In the genomic region with DNA sequence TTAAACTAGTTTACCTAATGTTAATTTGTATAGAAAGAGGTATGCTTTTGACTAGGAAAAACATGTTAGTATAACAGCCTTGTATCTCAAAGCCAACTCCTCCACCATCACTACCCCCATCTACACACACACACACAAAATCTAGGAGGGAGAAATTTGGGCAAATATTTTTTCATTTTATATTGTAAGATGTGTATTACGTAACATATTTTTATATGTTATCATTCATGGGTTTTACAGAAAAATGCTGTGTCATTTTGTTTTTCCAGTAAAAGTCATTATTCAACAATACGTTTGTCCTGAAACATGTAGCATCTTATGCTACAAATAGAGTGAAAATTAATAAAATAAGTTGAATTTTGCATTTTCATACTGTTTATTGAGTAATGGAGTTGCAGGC, we compare ENCODE assay signal across 20 cellular contexts. TPM values are rescaled to one million over a fixed set of nuclear protein-coding genes. Genes with fewer than 3 reads are reported as not detected.
DNase-seq lines count a peak whose midpoint lies in the region; ATAC-seq and TF ChIP-seq lines count a peak whose summit lies in the region.
"Had no signal": no experiment of that assay in that cellular context is flagged by ENCODE, and none has a peak within 500 bp of the region (broad histone marks: within the 10 kb centered on the region; RNA-seq: fewer than 3 reads in every experiment).

No MANE protein-coding gene starts in this region.

- TF ChIP-seq CTCF in natural killer cell (IDR thresholded peaks at IDR 0.05), result no peak

- ATAC-seq in natural killer cell, result no peak
- ATAC-seq in natural killer cell treated with Interleukin-12 subunit alpha and Interleukin-12 subunit beta and Interleukin-15 and Interleukin-18, amount 100 ng/mL, for 72 hours, result no peak
- no peak for ATAC-seq in naive thymus-derived CD8-positive, alpha-beta T cell
- ATAC-seq: A549, HCT116 had no signal

- DNase-seq in natural killer cell (no peak), posterior cingulate gyrus (no peak), SIG-M5 (lab: John Stamatoyannopoulos, UW) (no peak), globus pallidus (ENCODE audit: low spot score) (no peak)
- no peak for DNase-seq in natural killer cell treated with Interleukin-12 subunit alpha and Interleukin-12 subunit beta and Interleukin-15 and Interleukin-18, amount 100 ng/mL, for 72 hours (ENCODE audit: low spot score)
- DNase-seq in naive thymus-derived CD8-positive, alpha-beta T cell, result no peak
- DNase-seq: C1 segment of cervical spinal cord, DMS153, DND-41, NCI-H1092 treated with DMSO at 0.1 percent for 48 hours, NCI-H1436, NCI-H187 treated with DMSO at 0.1 percent for 48 hours, NCI-H2171 treated with DMSO at 0.1 percent for 48 hours, NCI-H345, NCI-H524, NCI-H774 had no signal

- H3K4me1 Mint-ChIP-seq in natural killer cell, result peaks cover 73 to 75% of the 10 kb centered on the region in 2 donors
- H3K4me1 Mint-ChIP-seq in natural killer cell treated with Interleukin-12 subunit alpha and Interleukin-12 subunit beta and Interleukin-15 and Interleukin-18, amount 100 ng/mL, for 72 hours (ENCODE audit: low read depth in 2 of 2), result peaks cover 29 to 30% of the 10 kb centered on the region in 2 donors
- peaks cover 59% of the 10 kb centered on the region for H3K4me1 Mint-ChIP-seq in dendritic cell treated with granulocyte-macrophage colony-stimulating factor and Interleukin-4, amounts not matched to agents 40 ng/mL and 50 ng/mL, for 4 days (ENCODE audit: low read depth)
- peaks cover 25 to 64% (median 61%) of the 10 kb centered on the region in 4 donors for H3K4me1 Mint-ChIP-seq in naive thymus-derived CD8-positive, alpha-beta T cell
- H3K4me1 Mint-ChIP-seq: IgD-negative memory B cell had no signal

- H3K27ac Mint-ChIP-seq in natural killer cell, result peak overlapping the region; percentile 27 to 50
- peak overlapping the region in 1 of 2 donors; percentile 18 for H3K27ac Mint-ChIP-seq in natural killer cell treated with Interleukin-12 subunit alpha and Interleukin-12 subunit beta and Interleukin-15 and Interleukin-18, amount 100 ng/mL, for 72 hours
- H3K27ac Mint-ChIP-seq in dendritic cell treated with granulocyte-macrophage colony-stimulating factor and Interleukin-4, amounts not matched to agents 40 ng/mL and 50 ng/mL, for 4 days, result peak overlapping the region; percentile 56
- peak overlapping the region in 5 of 10 donors; percentile 7 to 99 (median 82) for H3K27ac Mint-ChIP-seq in naive thymus-derived CD8-positive, alpha-beta T cell
- H3K27ac Mint-ChIP-seq: IgD-negative memory B cell had no signal

- no peaks in the 10 kb centered on the region for H3K9me3 Mint-ChIP-seq in natural killer cell
- peaks cover 5% of the 10 kb centered on the region for H3K9me3 Mint-ChIP-seq in natural killer cell treated with Interleukin-12 subunit alpha and Interleukin-12 subunit beta and Interleukin-15 and Interleukin-18, amount 100 ng/mL, for 72 hours
- no peaks in the 10 kb centered on the region for H3K9me3 Mint-ChIP-seq in dendritic cell treated with granulocyte-macrophage colony-stimulating factor and Interleukin-4, amounts not matched to agents 40 ng/mL and 50 ng/mL, for 4 days
- peaks cover 0 to 10% (median 0%) of the 10 kb centered on the region in 9 donors for H3K9me3 Mint-ChIP-seq in naive thymus-derived CD8-positive, alpha-beta T cell
- H3K9me3 Mint-ChIP-seq: IgD-negative memory B cell had no signal

- intact Hi-C loops in natural killer cell (cut with micrococcal nuclease) (no loop called here), posterior cingulate gyrus (cut with DNase I) (no loop called here)
- intact Hi-C loops in dendritic cell treated with granulocyte-macrophage colony-stimulating factor and Interleukin-4, amounts not matched to agents 40 ng/mL and 50 ng/mL, for 4 days (cut with micrococcal nuclease), result no loop called here

- H3K27me3 Mint-ChIP-seq in natural killer cell (ENCODE audit: low read depth in 2 of 2), result no peaks in the 10 kb centered on the region
- H3K27me3 Mint-ChIP-seq in natural killer cell treated with Interleukin-12 subunit alpha and Interleukin-12 subunit beta and Interleukin-15 and Interleukin-18, amount 100 ng/mL, for 72 hours, result no peaks in the 10 kb centered on the region
- no peaks in the 10 kb centered on the region for H3K27me3 Mint-ChIP-seq in dendritic cell treated with granulocyte-macrophage colony-stimulating factor and Interleukin-4, amounts not matched to agents 40 ng/mL and 50 ng/mL, for 4 days
- H3K27me3 Mint-ChIP-seq in naive thymus-derived CD8-positive, alpha-beta T cell, result no peaks in the 10 kb centered on the region
- H3K27me3 Mint-ChIP-seq: IgD-negative memory B cell had no signal

- H3K36me3 Mint-ChIP-seq in natural killer cell, result peaks cover 9% of the 10 kb centered on the region
- peaks cover 6% of the 10 kb centered on the region for H3K36me3 Mint-ChIP-seq in natural killer cell treated with Interleukin-12 subunit alpha and Interleukin-12 subunit beta and Interleukin-15 and Interleukin-18, amount 100 ng/mL, for 72 hours
- H3K36me3 Mint-ChIP-seq in dendritic cell treated with granulocyte-macrophage colony-stimulating factor and Interleukin-4, amounts not matched to agents 40 ng/mL and 50 ng/mL, for 4 days (ENCODE audit: low read depth), result peaks cover 5% of the 10 kb centered on the region
- peaks cover 5 to 25% (median 14%) of the 10 kb centered on the region in 3 donors for H3K36me3 Mint-ChIP-seq in naive thymus-derived CD8-positive, alpha-beta T cell

- peak overlapping the region; percentile 67 for H3K4me3 Mint-ChIP-seq in natural killer cell
- no peak overlapping the region for H3K4me3 Mint-ChIP-seq in natural killer cell treated with Interleukin-12 subunit alpha and Interleukin-12 subunit beta and Interleukin-15 and Interleukin-18, amount 100 ng/mL, for 72 hours
- H3K4me3 Mint-ChIP-seq in dendritic cell treated with granulocyte-macrophage colony-stimulating factor and Interleukin-4, amounts not matched to agents 40 ng/mL and 50 ng/mL, for 4 days, result no peak overlapping the region
- peak overlapping the region in 7 of 10 donors; percentile 2 to 95 (median 57) for H3K4me3 Mint-ChIP-seq in naive thymus-derived CD8-positive, alpha-beta T cell
- H3K4me3 Mint-ChIP-seq: IgD-negative memory B cell had no signal

- POLR2A ChIA-PET in naive thymus-derived CD8-positive, alpha-beta T cell (lab: Charles Lee), result interaction anchor here (1.0 kb wide), 1 partner anchor 66 kb away, joined by 3 read pairs; no protein-coding TSS in a partner anchor

RNA-seq across cellular contexts. Expression of a gene that starts 3.0 kb away (rescaled TPM):
- 10 to 100 TPM; 11.9 to 24.6 (median 24.5) TPM for total RNA-seq in natural killer cell
- total RNA-seq in natural killer cell treated with Interleukin-12 subunit alpha and Interleukin-12 subunit beta and Interleukin-15 and Interleukin-18, amount 100 ng/mL, for 72 hours, result 1 to 10 TPM in 1 of 2 donors, under 1 TPM in 1; 0.08 to 1.1 TPM
- total RNA-seq in naive thymus-derived CD8-positive, alpha-beta T cell, result 10 to 100 TPM; 20.9 to 25.2 TPM
- 10 to 100 TPM; 13.2 to 18.2 (median 13.3) TPM for polyA plus RNA-seq in naive thymus-derived CD8-positive, alpha-beta T cell

Comparison
In these comparisons a context has a peak if more than half of its experiments do, and no peak if none do; other contexts are left out.
1. H3K4me3 Mint-ChIP-seq: peak in natural killer cell (single experiment) and naive thymus-derived CD8-positive, alpha-beta T cell (7 of 10); none in natural killer cell treated with Interleukin-12 subunit alpha and Interleukin-12 subunit beta and Interleukin-15 and Interleukin-18, amount 100 ng/mL, for 72 hours (single experiment) and dendritic cell treated with granulocyte-macrophage colony-stimulating factor and Interleukin-4, amounts not matched to agents 40 ng/mL and 50 ng/mL, for 4 days (single experiment).
2. RNA of a gene that starts 3.0 kb away (total RNA-seq): 20.9 to 25.2 TPM in naive thymus-derived CD8-positive, alpha-beta T cell and 11.9 to 24.6 TPM in natural killer cell; 0.08 to 1.1 TPM in natural killer cell treated with Interleukin-12 subunit alpha and Interleukin-12 subunit beta and Interleukin-15 and Interleukin-18, amount 100 ng/mL, for 72 hours; every median in the first group is over 4 times any median in the second.